9 cellular contexts compared by ENCODE assay signal in the genomic region with DNA sequence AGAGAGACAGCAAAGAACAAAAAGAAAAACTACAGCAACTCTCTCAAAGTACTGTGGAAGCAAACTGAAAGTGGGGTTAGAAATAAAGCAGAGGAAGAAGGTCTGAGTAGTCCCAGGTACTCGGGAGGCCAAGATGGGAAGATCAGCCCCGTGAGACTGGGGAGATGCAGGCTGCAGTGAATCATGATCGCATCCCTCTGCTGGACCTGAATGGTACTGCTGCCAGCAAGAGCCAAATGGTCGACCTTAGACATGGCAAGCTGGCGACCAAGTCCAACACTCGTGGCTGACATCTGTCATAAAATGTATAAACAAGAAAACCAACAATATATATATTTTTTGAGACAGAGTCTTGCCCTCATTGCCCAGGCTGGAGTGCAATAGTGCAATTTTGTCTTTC. TPM values are rescaled to one million over a fixed set of nuclear protein-coding genes. Genes with fewer than 3 reads are reported as not detected.
DNase-seq lines count a peak whose midpoint lies in the region; ATAC-seq, FAIRE-seq and TF ChIP-seq lines count a peak whose summit lies in the region.
"Had no signal": no experiment of that assay in that cellular context is flagged by ENCODE, and none has a peak within 500 bp of the region (broad histone marks: within the 10 kb centered on the region; RNA-seq: fewer than 3 reads in every experiment).

No MANE protein-coding gene starts in this region.

- BruUV-seq in MCF 10A (replicated peaks; lab: Mats Ljungman, UMichigan) (no TSS peak), HepG2 (replicated peaks; lab: Mats Ljungman, UMichigan) (no TSS peak)

- peak overlapping the region in 2 of 8 donors; percentile 15 to 58 for H3K27ac Mint-ChIP-seq in CD8-positive, alpha-beta memory T cell
- no peak overlapping the region for H3K27ac Mint-ChIP-seq in MCF 10A (ENCODE audit: low read depth, unreplicated experiment)

- H3K27ac ChIP-seq in CD8-positive, alpha-beta memory T cell (ENCODE audit: low read depth, low read length) = no peak overlapping the region
- H3K27ac ChIP-seq in HepG2 (ENCODE audit: extremely low read length, insufficient read depth, low read length) = no peak overlapping the region

- CTCF ChIA-PET in CD8-positive, alpha-beta memory T cell (lab: Charles Lee) = interaction anchor here (2.1 kb wide), 1 partner anchor 10 kb away, joined by 6 read pairs; no protein-coding TSS in a partner anchor
- CTCF ChIA-PET in MCF 10A (lab: Yijun Ruan, JAX) = interaction anchor here (0.7 to 0.9 kb wide), 2 partner anchors 11 to 858 kb away, joined by 3 read pairs; no protein-coding TSS in a partner anchor
- CTCF ChIA-PET in HepG2 (lab: Yijun Ruan, JAX; ENCODE audit: low intra/inter-chr PET ratio, low total read pairs) = no interaction called here

- H3K4me1 ChIP-seq in CD8-positive, alpha-beta memory T cell (ENCODE audit: insufficient read depth, low read length) = no peaks in the 10 kb centered on the region
- H3K4me1 ChIP-seq in HepG2 (ENCODE audit: insufficient read depth, low read length) = peaks cover 42% of the 10 kb centered on the region

- peak; percentile 54 for FAIRE-seq in HepG2 (lab: Jason Lieb, UNC)

- H4K20me1 ChIP-seq in HepG2 (ENCODE audit: insufficient read depth, low read length) = no peaks in the 10 kb centered on the region

- 3% methylated on average over 5 of the region's 6 CpGs for WGBS in HepG2 (ENCODE audit: low lambda C conversion rate)

- POLR2A ChIA-PET in CD8-positive, alpha-beta memory T cell (lab: Charles Lee) = no interaction called here
- POLR2A ChIA-PET in MCF 10A (lab: Yijun Ruan, JAX) (interaction anchor here (1.2 kb wide), 1 partner anchor 10 kb away, joined by 3 read pairs; no protein-coding TSS in a partner anchor), HepG2 (lab: Yijun Ruan, JAX) (interaction anchor here (0.8 to 2.6 kb wide), 2 partner anchors 10 kb away, joined by 5 to 20 read pairs; no protein-coding TSS in a partner anchor)

- ATAC-seq in HG03354 (IDR thresholded peaks at IDR 0.05; ENCODE audit: poor library complexity, severe bottlenecking, unreplicated experiment) (peak; percentile 68), HepG2 (peak; percentile 82), GM18517 (IDR thresholded peaks at IDR 0.05; ENCODE audit: unreplicated experiment) (no peak)

- H3K4me2 ChIP-seq in HepG2 (ENCODE audit: low read depth, low read length) = peak overlapping the region; percentile 53

- no peak overlapping the region for H2AFZ ChIP-seq in HepG2 (ENCODE audit: low read length)

- no peaks in the 10 kb centered on the region for H3K27me3 Mint-ChIP-seq in CD8-positive, alpha-beta memory T cell
- no peaks in the 10 kb centered on the region for H3K27me3 Mint-ChIP-seq in MCF 10A (ENCODE audit: insufficient read depth, unreplicated experiment)
- H3K27me3 Mint-ChIP-seq: IgD-negative memory B cell had no signal

- TF ChIP-seq CTCF in MCF 10A (IDR thresholded peaks at IDR 0.05; ENCODE audit: unreplicated experiment) (peak; percentile 35), HepG2 (CRISPR knock-in tag; IDR thresholded peaks at IDR 0.05) (peak; percentile 73)

- peak overlapping the region in 2 of 7 donors; percentile 17 to 47 for H3K4me3 Mint-ChIP-seq in CD8-positive, alpha-beta memory T cell
- no peak overlapping the region for H3K4me3 Mint-ChIP-seq in MCF 10A (ENCODE audit: unreplicated experiment)

- TF ChIP-seq RAD21 in HepG2 (CRISPR knock-in tag; IDR thresholded peaks at IDR 0.05) = peak; percentile 45; the same call in 1 of the 2 replicates

- no peak for TF ChIP-seq POLR2A in HepG2 (IDR thresholded peaks at IDR 0.05; ENCODE audit: insufficient read depth in 1 of 2, low read depth in 2 of 2, low read length in 2 of 2)

- H3K4me3 ChIP-seq in CD8-positive, alpha-beta memory T cell (ENCODE audit: low read length) = no peak overlapping the region
- H3K4me3 ChIP-seq in HepG2 (replicated peaks in 1 of 3; ENCODE audit: insufficient read depth in 1 of 3, low read depth in 2 of 3, low read length in 3 of 3) = 0 out of 6 replicates have a peak overlapping the region, but pooled peaks of 1 of the 3 experiments have one; percentile 10

- H3K36me3 Mint-ChIP-seq in CD8-positive, alpha-beta memory T cell = no peaks in the 10 kb centered on the region
- no peaks in the 10 kb centered on the region for H3K36me3 Mint-ChIP-seq in MCF 10A (ENCODE audit: insufficient read depth, unreplicated experiment)

- H3K4me1 Mint-ChIP-seq in CD8-positive, alpha-beta memory T cell = peaks cover 10 to 17% (median 10%) of the 10 kb centered on the region in 3 donors
- no peaks in the 10 kb centered on the region for H3K4me1 Mint-ChIP-seq in MCF 10A (ENCODE audit: insufficient read depth, unreplicated experiment)

- H3K9me3 Mint-ChIP-seq in CD8-positive, alpha-beta memory T cell = peaks cover 0 to 9% (median 4%) of the 10 kb centered on the region in 5 donors
- peaks cover 45% of the 10 kb centered on the region for H3K9me3 Mint-ChIP-seq in MCF 10A (ENCODE audit: unreplicated experiment)

- no peaks in the 10 kb centered on the region for H3K36me3 ChIP-seq in CD8-positive, alpha-beta memory T cell (ENCODE audit: insufficient read depth, low read length)
- H3K36me3 ChIP-seq in HepG2 (replicated peaks in 1 of 2; ENCODE audit: control insufficient read depth in 1 of 2, insufficient read depth in 2 of 2, low read length in 2 of 2) = no peaks in the 10 kb centered on the region

- intact Hi-C loops in MCF 10A (cut with micrococcal nuclease) (no loop called here), HepG2 (cut with micrococcal nuclease; ENCODE audit: unreplicated experiment) (no loop called here)

- peak; percentile 45 to 71 (median 50) for DNase-seq in CD8-positive, alpha-beta memory T cell
- DNase-seq in T-helper 9 cell (peak; percentile 57), MCF 10A (ENCODE audit: unreplicated experiment) (peak; percentile 27), HepG2 (ENCODE audit: low spot score) (peak; percentile 54), GM19240 (ENCODE audit: insufficient read length, low spot score) (no peak)
- peak; percentile 28 for DNase-seq in stimulated activated CD8-positive, alpha-beta memory T cell treated with anti-CD3 and anti-CD28 coated beads, Interleukin-2, amount 100 ng/mL, for 1 hour (ENCODE audit: low read depth in 2 of 2)

- TF ChIP-seq EP300 in HepG2 (IDR thresholded peaks at IDR 0.05; ENCODE audit: low read depth in 2 of 2, low read length in 2 of 2) (no peak), HepG2 (CRISPR knock-in tag; IDR thresholded peaks at IDR 0.05; ENCODE audit: borderline replicate concordance) (no peak)

- H3K79me2 ChIP-seq in HepG2 (ENCODE audit: insufficient read depth, low read length) = no peaks in the 10 kb centered on the region

- H3K9me3 ChIP-seq in CD8-positive, alpha-beta memory T cell (ENCODE audit: low read length) = no peaks in the 10 kb centered on the region
- H3K9me3 ChIP-seq in HepG2 (ENCODE audit: low read length) = peaks cover 16% of the 10 kb centered on the region

- H3K27me3 ChIP-seq in CD8-positive, alpha-beta memory T cell (ENCODE audit: insufficient read depth, low read length, poor library complexity, severe bottlenecking) = no peaks in the 10 kb centered on the region
- no peaks in the 10 kb centered on the region for H3K27me3 ChIP-seq in HepG2 (ENCODE audit: control insufficient read depth in 1 of 2, insufficient read depth in 2 of 2, low read length in 2 of 2)

- in situ Hi-C loops in HepG2 (cut with HindIII; ENCODE audit: extremely low pct_ligation_motif_present, low pct_unique_long_range_greater_than_20kb) = no loop called here

- H3K9ac ChIP-seq in HepG2 (ENCODE audit: insufficient read depth, low read depth, low read length) = no peak overlapping the region

TF ChIP-seq in HepG2, 621 proteins besides CTCF, POLR2A, EP300 and RAD21 (continues in another document):
- TF ChIP-seq ZNF263 (CRISPR knock-in tag; IDR thresholded peaks at IDR 0.05) = no peak
- TF ChIP-seq ZNF446 (CRISPR knock-in tag; IDR thresholded peaks at IDR 0.05) = no peak
- peak; percentile 63 for TF ChIP-seq FOSL2 (CRISPR knock-in tag; IDR thresholded peaks at IDR 0.05)
- no peak for TF ChIP-seq ZNF550 (CRISPR knock-in tag; IDR thresholded peaks at IDR 0.05; ENCODE audit: borderline replicate concordance)
- peak; percentile 69 for TF ChIP-seq STAG1 (CRISPR knock-in tag; IDR thresholded peaks at IDR 0.05)

RNA-seq across cellular contexts. Expression of a gene that starts 33.7 kb away (rescaled TPM):
- 10 to 100 TPM; 10.7 to 11.3 TPM for total RNA-seq in CD8-positive, alpha-beta memory T cell
- polyA plus RNA-seq in CD8-positive, alpha-beta memory T cell = 0.85 TPM
- total RNA-seq in MCF 10A (2022) (5.3 and 6.9 TPM in 2 replicates), HepG2 (2016; rRNA removed; fragmentation: Illumina TruSeq; extraction: Trizol) (15.0 and 19.8 TPM in 2 replicates)
- total RNA-seq in HepG2 (2016; cell fraction: cytosol; rRNA removed; fragmentation: Illumina TruSeq; extraction: Trizol; ENCODE audit: low read depth) = 1.2 and 1.3 TPM in 2 replicates
- 14.7 and 20.5 TPM in 2 replicates for total RNA-seq in HepG2 (2016; cell fraction: insoluble cytoplasmic fraction; rRNA removed; fragmentation: Illumina TruSeq; extraction: Trizol)
- 4.5 and 5.8 TPM in 2 replicates for total RNA-seq in HepG2 (2016; cell fraction: membrane; rRNA removed; fragmentation: Illumina TruSeq; extraction: Trizol)
- 10.0 and 10.6 TPM in 2 replicates for total RNA-seq in HepG2 (2016; cell fraction: nucleus; rRNA removed; fragmentation: Illumina TruSeq; extraction: Trizol)
- 1.1 and 1.5 TPM in 2 replicates for polyA plus RNA-seq in HepG2 (2011; rRNA removed)
- polyA plus RNA-seq in HepG2 (2011; cell fraction: cytosol; rRNA removed) = 0.48 and 0.71 TPM in 2 replicates
- polyA plus RNA-seq in HepG2 (2011; cell fraction: nucleus; rRNA removed) = 1.1 and 1.5 TPM in 2 replicates
- 0.68 and 1.2 TPM in 2 replicates for polyA plus RNA-seq in HepG2 (2012)
- polyA plus RNA-seq in HepG2 (2016; cell fraction: cytosol; fragmentation: Illumina TruSeq; extraction: Trizol; ENCODE audit: low read depth) = 0.08 TPM in 1 of 2 replicates, not detected in the other
- 4.2 and 4.7 TPM in 2 replicates for polyA plus RNA-seq in HepG2 (2016; cell fraction: insoluble cytoplasmic fraction; fragmentation: Illumina TruSeq; extraction: Trizol; ENCODE audit: low read depth)
- polyA plus RNA-seq in HepG2 (2016; cell fraction: membrane; fragmentation: Illumina TruSeq; extraction: Trizol; ENCODE audit: low read depth) = 0.10 and 0.54 TPM in 2 replicates
- polyA plus RNA-seq in HepG2 (2016; cell fraction: nucleus; fragmentation: Illumina TruSeq; extraction: Trizol; ENCODE audit: insufficient read depth, low read depth) = 2.7 and 3.8 TPM in 2 replicates
- polyA minus RNA-seq in HepG2 (2011; rRNA and poly(A)+ RNA removed; ENCODE audit: low replicate concordance) = 6.3 TPM in 1 of 2 replicates, not detected in the other
- polyA minus RNA-seq in HepG2 (2011; cell fraction: cytosol; rRNA and poly(A)+ RNA removed) = 4.6 and 6.9 TPM in 2 replicates
- 8.7 and 9.0 TPM in 2 replicates for polyA minus RNA-seq in HepG2 (2011; cell fraction: nucleus; rRNA and poly(A)+ RNA removed)
